9 cellular contexts compared by ENCODE assay signal in the genomic region with DNA sequence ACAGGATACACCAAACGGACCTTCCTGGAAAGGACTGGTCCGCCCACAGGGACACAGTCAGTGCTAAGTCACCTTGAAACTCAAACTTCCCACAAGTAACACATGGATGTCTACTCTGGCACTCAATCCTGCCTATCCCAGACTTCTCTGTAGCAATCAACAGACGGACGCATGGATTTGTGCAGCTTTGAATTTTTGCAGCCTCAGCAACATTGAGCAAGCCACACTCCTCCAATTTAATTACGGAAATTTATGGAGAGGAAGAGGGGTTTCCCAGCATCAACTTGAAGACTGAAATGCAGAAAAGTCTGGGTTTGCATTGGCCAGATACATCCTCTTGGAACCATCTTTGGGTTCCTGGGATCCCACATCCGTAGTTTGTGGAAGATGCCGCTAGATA. TPM values are rescaled to one million over a fixed set of nuclear protein-coding genes. Genes with fewer than 3 reads are reported as not detected.
"Had no signal": no experiment of that assay in that cellular context is flagged by ENCODE, and none has a peak within 500 bp of the region (broad histone marks: within the 10 kb centered on the region; RNA-seq: fewer than 3 reads in every experiment).

No MANE protein-coding gene starts in this region.

- H3K4me3 Mint-ChIP-seq: HFFc6, IgD-negative memory B cell had no signal

- DNase-seq: GM23248, GOT3, H7, HFFc6, KG1 had no signal

- H3K36me3 ChIP-seq: HAP-1 had no signal

- H3K27ac Mint-ChIP-seq: HFFc6, IgD-negative memory B cell had no signal

- H3K9ac ChIP-seq: GM23248 had no signal

- H3K4me1 ChIP-seq: HAP-1 had no signal

- H3K36me3 Mint-ChIP-seq: IgD-negative memory B cell had no signal

- H3K9me3 Mint-ChIP-seq: HFFc6 had no signal

- H3K27ac ChIP-seq: GM23248, HL-60 had no signal

- H3K9me3 ChIP-seq: HAP-1 had no signal

- H3K4me3 ChIP-seq: GM23248, HAP-1 had no signal

- H2AFZ ChIP-seq: GM23248 had no signal

- ATAC-seq: HCT116 had no signal

RNA-seq across cellular contexts. Expression of gene DNER, which starts 26.2 kb away (rescaled TPM):
- polyA plus RNA-seq: IgD-negative memory B cell had no signal
